Comparison of ENCODE assay signal across 8 cellular contexts in the genomic region with DNA sequence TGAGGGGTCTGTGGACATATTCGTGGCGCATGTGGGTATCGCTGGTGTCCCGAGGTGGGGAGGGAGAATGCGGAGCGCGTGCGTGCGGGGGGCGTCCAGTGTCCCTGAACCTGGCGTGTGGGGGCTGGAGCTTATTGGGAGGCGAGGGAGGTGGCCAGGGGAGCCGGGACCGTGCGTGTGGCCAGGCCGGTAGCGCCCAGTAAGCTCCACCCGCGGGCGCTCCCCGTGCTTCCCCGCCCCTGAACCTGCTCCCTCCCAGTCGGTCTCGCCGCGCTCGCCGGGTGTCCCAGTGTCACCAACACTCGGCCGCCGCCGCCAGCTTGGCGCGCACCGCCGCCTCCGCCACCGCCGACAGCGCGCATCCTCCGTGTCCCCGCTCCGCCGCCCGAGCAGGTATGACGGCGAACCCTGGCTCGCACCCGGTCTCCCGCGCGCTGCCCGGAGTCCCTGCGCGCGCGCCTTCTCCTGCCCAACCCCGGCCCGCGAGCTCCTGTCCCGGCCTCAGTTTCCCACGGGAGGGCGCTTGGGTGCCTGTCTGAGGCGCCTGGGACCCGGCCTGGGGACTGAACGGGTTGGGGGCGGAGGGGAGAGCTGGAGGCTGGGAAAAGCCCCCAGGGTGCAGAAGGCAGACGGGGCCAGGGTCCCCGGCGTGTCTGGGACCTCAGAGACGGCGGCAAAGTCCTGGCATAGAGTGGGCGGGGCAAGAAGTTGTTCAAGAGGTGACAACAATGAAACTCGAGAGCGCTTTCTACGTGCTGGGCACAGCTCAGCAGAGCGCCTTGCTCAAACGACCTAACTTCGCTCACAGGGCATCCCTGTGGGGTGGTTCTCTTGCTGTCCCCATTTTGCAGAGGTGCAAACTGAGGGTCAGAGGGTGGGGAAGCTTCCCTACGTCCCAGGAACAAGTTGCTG. TPM values are rescaled to one million over a fixed set of nuclear protein-coding genes. Genes with fewer than 3 reads are reported as not detected.
DNase-seq lines count a peak whose midpoint lies in the region; ATAC-seq, FAIRE-seq and TF ChIP-seq lines count a peak whose summit lies in the region.

A gene with protein sequence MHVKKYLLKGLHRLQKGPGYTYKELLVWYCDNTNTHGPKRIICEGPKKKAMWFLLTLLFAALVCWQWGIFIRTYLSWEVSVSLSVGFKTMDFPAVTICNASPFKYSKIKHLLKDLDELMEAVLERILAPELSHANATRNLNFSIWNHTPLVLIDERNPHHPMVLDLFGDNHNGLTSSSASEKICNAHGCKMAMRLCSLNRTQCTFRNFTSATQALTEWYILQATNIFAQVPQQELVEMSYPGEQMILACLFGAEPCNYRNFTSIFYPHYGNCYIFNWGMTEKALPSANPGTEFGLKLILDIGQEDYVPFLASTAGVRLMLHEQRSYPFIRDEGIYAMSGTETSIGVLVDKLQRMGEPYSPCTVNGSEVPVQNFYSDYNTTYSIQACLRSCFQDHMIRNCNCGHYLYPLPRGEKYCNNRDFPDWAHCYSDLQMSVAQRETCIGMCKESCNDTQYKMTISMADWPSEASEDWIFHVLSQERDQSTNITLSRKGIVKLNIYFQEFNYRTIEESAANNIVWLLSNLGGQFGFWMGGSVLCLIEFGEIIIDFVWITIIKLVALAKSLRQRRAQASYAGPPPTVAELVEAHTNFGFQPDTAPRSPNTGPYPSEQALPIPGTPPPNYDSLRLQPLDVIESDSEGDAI (plus strand): TSS at position 258 of the 912 bp plus-strand sequence. CDS start 46,298 bp downstream, outside the sequence.

- H3K79me2 ChIP-seq in PC-9 (ENCODE audit: low read depth) (no peaks in the 10 kb centered on the region), hepatocyte (no peaks in the 10 kb centered on the region)

- peaks cover 5% of the 10 kb centered on the region for H3K4me1 Mint-ChIP-seq in stimulated activated effector memory CD8-positive, alpha-beta T cell treated with anti-CD3 and anti-CD28 coated beads, Interleukin-12 subunit alpha, Interleukin-12 subunit beta, amount 100 ng/mL, for 72 hours

- H3K27me3 ChIP-seq in PC-9 (ENCODE audit: insufficient read depth, low read depth), result no peaks in the 10 kb centered on the region
- peaks cover 59% of the 10 kb centered on the region for H3K27me3 ChIP-seq in hepatocyte

- intact Hi-C loops in PC-9 (cut with micrococcal nuclease; ENCODE audit: unreplicated experiment), result loop anchor here (2.0 kb wide), 1 partner anchor 120 kb away; a partner anchor contains a TSS

- H3K9me3 ChIP-seq in PC-9 (ENCODE audit: insufficient read depth, low read depth) (no peaks in the 10 kb centered on the region), hepatocyte (ENCODE audit: low read depth) (no peaks in the 10 kb centered on the region)

- H3K27ac ChIP-seq in PC-9, result no peak within 1 kb of the TSS
- H3K27ac ChIP-seq in hepatocyte, result no peak within 1 kb of the TSS

- peak within 1 kb of the TSS; percentile 84 for H3K4me3 ChIP-seq in PC-9
- H3K4me3 ChIP-seq in hepatocyte, result no peak within 1 kb of the TSS

- CTCF ChIA-PET in PC-9 (lab: Charles Lee), result no interaction called here

- peak within 1 kb of the TSS; percentile 98 for H2AFZ ChIP-seq in PC-9
- H2AFZ ChIP-seq in hepatocyte, result no peak within 1 kb of the TSS

- H4K20me1 ChIP-seq in PC-9 (ENCODE audit: insufficient read depth) (no peaks in the 10 kb centered on the region), hepatocyte (ENCODE audit: insufficient read depth, poor library complexity, severe bottlenecking) (no peaks in the 10 kb centered on the region)

- H3K36me3 ChIP-seq in PC-9 (ENCODE audit: low read depth) (no peaks in the 10 kb centered on the region), hepatocyte (replicated peaks; ENCODE audit: insufficient read depth, low read depth) (no peaks in the 10 kb centered on the region)

- peaks cover 31% of the 10 kb centered on the region; the same call in 1 of the 2 replicates for H3F3A ChIP-seq in PC-9 (ENCODE audit: insufficient read depth, low read depth)

- DNase-seq in NCI-H2081 (lab: John Stamatoyannopoulos, UW) (peak; percentile 32 to 44), NCI-H2081 treated with DMSO at 0.1 percent for 48 hours (lab: John Stamatoyannopoulos, UW) (no peak), PC-9 (peak; percentile 42 to 48), hepatocyte (ENCODE audit: low spot score) (no peak), urothelium cell line (ENCODE audit: low spot score) (no peak), NCI-H446 (lab: John Stamatoyannopoulos, UW) (no peak)
- DNase-seq in stimulated activated effector memory CD8-positive, alpha-beta T cell treated with anti-CD3 and anti-CD28 coated beads, Interleukin-12 subunit alpha, Interleukin-12 subunit beta, amount 100 ng/mL, for 72 hours (ENCODE audit: low spot score in 2 of 2), result no peak

- ATAC-seq in stimulated activated effector memory CD8-positive, alpha-beta T cell treated with anti-CD3 and anti-CD28 coated beads, Interleukin-12 subunit alpha, Interleukin-12 subunit beta, amount 100 ng/mL, for 72 hours, result peak; percentile 25
- no peak for ATAC-seq in HG03457 (IDR thresholded peaks at IDR 0.05; ENCODE audit: unreplicated experiment)

- no peak within 1 kb of the TSS for H3K4me3 Mint-ChIP-seq in stimulated activated effector memory CD8-positive, alpha-beta T cell treated with anti-CD3 and anti-CD28 coated beads, Interleukin-12 subunit alpha, Interleukin-12 subunit beta, amount 100 ng/mL, for 72 hours

- POLR2A ChIA-PET in PC-9 (lab: Charles Lee; ENCODE audit: unreplicated experiment), result interaction anchor here (0.7 kb wide), 1 partner anchor 14 kb away, joined by 5 read pairs; no protein-coding TSS in a partner anchor

- H3K27ac Mint-ChIP-seq in stimulated activated effector memory CD8-positive, alpha-beta T cell treated with anti-CD3 and anti-CD28 coated beads, Interleukin-12 subunit alpha, Interleukin-12 subunit beta, amount 100 ng/mL, for 72 hours, result no peak within 1 kb of the TSS

- TF ChIP-seq CTCF in PC-9 (conservative IDR thresholded peaks at IDR 0.05) (no peak), hepatocyte (IDR thresholded peaks at IDR 0.05; ENCODE audit: poor library complexity) (no peak)

- FAIRE-seq in urothelium cell line (lab: Jason Lieb, UNC), result no peak

- H3K4me1 ChIP-seq in PC-9 (replicated peaks; ENCODE audit: insufficient read depth) (peaks cover 26% of the 10 kb centered on the region), hepatocyte (ENCODE audit: insufficient read depth) (no peaks in the 10 kb centered on the region)

- BruUV-seq in PC-9 (replicated peaks; lab: Mats Ljungman, UMichigan), result no TSS peak

- no peaks in the 10 kb centered on the region for H3K9me2 ChIP-seq in PC-9 (ENCODE audit: insufficient read depth)
- no peaks in the 10 kb centered on the region for H3K9me2 ChIP-seq in hepatocyte (replicated peaks; ENCODE audit: insufficient read depth)

- no peaks in the 10 kb centered on the region for H3K9me3 Mint-ChIP-seq in stimulated activated effector memory CD8-positive, alpha-beta T cell treated with anti-CD3 and anti-CD28 coated beads, Interleukin-12 subunit alpha, Interleukin-12 subunit beta, amount 100 ng/mL, for 72 hours

- WGBS in hepatocyte (ENCODE audit: low lambda C conversion rate, missing lambda C conversion rate), result 7% methylated on average over 25 of the region's 81 CpGs

- H3K36me3 Mint-ChIP-seq in stimulated activated effector memory CD8-positive, alpha-beta T cell treated with anti-CD3 and anti-CD28 coated beads, Interleukin-12 subunit alpha, Interleukin-12 subunit beta, amount 100 ng/mL, for 72 hours, result no peaks in the 10 kb centered on the region

- H3K4me2 ChIP-seq in PC-9, result peak within 1 kb of the TSS; percentile 86
- peak within 1 kb of the TSS; percentile 73 for H3K4me2 ChIP-seq in hepatocyte

RNA-seq across cellular contexts. Expression of the gene that starts here (rescaled TPM):
- total RNA-seq in PC-9 (2021) (0.57 and 0.60 TPM in 2 replicates), hepatocyte (0.23 and 0.24 TPM in 2 replicates)
- 0.85 and 2.7 TPM in 2 replicates for polyA plus RNA-seq in hepatocyte

Comparison
In these comparisons a context has a peak if more than half of its experiments do, and no peak if none do; other contexts are left out.
1. DNase-seq: peak in NCI-H2081 (2 of 2); none in NCI-H2081 treated with DMSO at 0.1 percent for 48 hours (single experiment), hepatocyte (single experiment), stimulated activated effector memory CD8-positive, alpha-beta T cell treated with anti-CD3 and anti-CD28 coated beads, Interleukin-12 subunit alpha, Interleukin-12 subunit beta, amount 100 ng/mL, for 72 hours (0 of 2), urothelium cell line (single experiment) and NCI-H446 (0 of 2).
2. Peak in DNase-seq, H3K4me3 ChIP-seq and H3K4me2 ChIP-seq in PC-9; RNA of the gene not detected or under 1 TPM.